In the genomic region with DNA sequence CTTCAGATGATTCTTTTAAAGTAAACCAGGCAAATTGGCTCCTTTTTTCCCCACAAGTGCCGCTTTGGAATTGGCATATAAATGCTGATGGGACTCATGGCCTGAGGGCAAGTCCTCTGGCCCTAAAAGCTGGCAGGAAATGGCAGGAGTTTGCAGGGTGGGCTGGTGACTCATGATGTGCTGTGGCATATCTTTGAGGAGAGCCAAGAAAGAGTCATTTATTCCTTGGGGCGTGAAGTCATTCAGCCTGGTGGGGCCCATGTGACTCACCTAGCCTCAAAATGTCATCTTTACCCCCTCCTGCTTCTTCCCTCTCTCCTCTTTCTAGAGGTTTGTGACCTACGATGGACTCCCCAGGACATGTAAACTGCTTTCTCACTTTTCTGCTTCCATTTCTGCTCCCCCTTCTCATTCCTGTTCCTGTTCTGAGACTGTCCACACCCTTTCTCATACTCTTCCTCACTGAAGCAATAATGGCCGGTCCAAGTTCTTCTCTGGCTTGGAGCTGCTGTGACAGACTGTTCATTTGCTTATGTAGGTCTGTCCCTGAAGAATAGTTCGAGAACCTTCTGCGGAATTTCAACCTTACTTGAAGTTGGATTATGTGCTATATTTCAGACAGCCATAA, we compare ENCODE assay signal across 9 cellular contexts.
DNase-seq lines count a peak whose midpoint lies in the region; ATAC-seq, FAIRE-seq and TF ChIP-seq lines count a peak whose summit lies in the region.
"Had no signal": no experiment of that assay in that cellular context is flagged by ENCODE, and none has a peak within 500 bp of the region (broad histone marks: within the 10 kb centered on the region; RNA-seq: fewer than 3 reads in every experiment).

No MANE protein-coding gene starts in this region.

- TF ChIP-seq RAD21 in K562 (CRISPR knock-in tag; conservative IDR thresholded peaks at IDR 0.05 in 1 of 2, IDR thresholded peaks at IDR 0.05 in 1 of 2) = no peak

- H3K79me2 ChIP-seq in GM23248 (ENCODE audit: insufficient read depth) (no peaks in the 10 kb centered on the region), K562 (ENCODE audit: control insufficient read depth, insufficient read depth, low read length) (no peaks in the 10 kb centered on the region)

- BruUV-seq in K562 (replicated peaks; lab: Mats Ljungman, UMichigan) = no TSS peak

- 27 to 33% methylated on average over 6 of the region's 6 CpGs for WGBS in GM23248 (ENCODE audit: low coverage in 1 of 2, low lambda C conversion rate in 2 of 2, missing lambda C conversion rate in 2 of 2), 2 experiments
- WGBS in K562 (ENCODE audit: insufficient coverage, low coverage, missing lambda C conversion rate) = 5% methylated on average over 6 of the region's 6 CpGs
- WGBS in thyroid gland, 2 donors = 88 to 90% methylated on average over 6 of the region's 6 CpGs

- H3K4me3 ChIP-seq in GM23248 (peak overlapping the region; percentile 58), K562 (no peak overlapping the region), H7 (ENCODE audit: insufficient read depth, low read depth, low read length) (no peak overlapping the region), thyroid gland (replicated peaks in 1 of 3) (no peak overlapping the region)

- in situ Hi-C loops in GM23248 (cut with MboI) (no loop called here), K562 (cut with MboI) (no loop called here)

- H3K27me3 ChIP-seq in GM23248 (replicated peaks; ENCODE audit: insufficient read depth) (no peaks in the 10 kb centered on the region), K562 (ENCODE audit: control insufficient read depth in 2 of 2, insufficient read depth in 2 of 2, low read length in 2 of 2) (no peaks in the 10 kb centered on the region), H7 (ENCODE audit: control insufficient read depth, insufficient read depth, low read length) (no peaks in the 10 kb centered on the region; the same call in 1 of the 2 replicates), thyroid gland (no peaks in the 10 kb centered on the region)

- no peaks in the 10 kb centered on the region for H4K20me1 ChIP-seq in GM23248 (ENCODE audit: insufficient read depth)
- H4K20me1 ChIP-seq in K562 (replicated peaks; ENCODE audit: control insufficient read depth, insufficient read depth, low read length) = no peaks in the 10 kb centered on the region

- no peak for TF ChIP-seq CTCF in K562 (IDR thresholded peaks at IDR 0.05 in 2 of 3, conservative IDR thresholded peaks at IDR 0.05 in 1 of 3; ENCODE audit: insufficient read depth in 2 of 3, low read depth in 1 of 3, low read length in 3 of 3)
- TF ChIP-seq CTCF in thyroid gland (IDR thresholded peaks at IDR 0.05) = no peak

- peak overlapping the region; percentile 97 for H3K27ac ChIP-seq in GM23248
- no peak overlapping the region for H3K27ac ChIP-seq in K562 (ENCODE audit: extremely low read depth, low read depth, low read length)
- H3K27ac ChIP-seq in thyroid gland = no peak overlapping the region

- H3K4me1 ChIP-seq in GM23248 (ENCODE audit: insufficient read depth) (peaks cover 26% of the 10 kb centered on the region), K562 (replicated peaks in 1 of 2; ENCODE audit: control insufficient read depth in 2 of 2, insufficient read depth in 2 of 2, low read length in 2 of 2) (no peaks in the 10 kb centered on the region; a peak in 1 of 5 replicates), thyroid gland (no peaks in the 10 kb centered on the region)

- H3K9me1 ChIP-seq in K562 (ENCODE audit: control insufficient read depth, insufficient read depth, low read length) = no peaks in the 10 kb centered on the region

- H2AFZ ChIP-seq in GM23248 (peak overlapping the region; percentile 82), K562 (ENCODE audit: low read depth, low read length) (no peak overlapping the region)

- TF ChIP-seq POLR2A in K562 (conservative IDR thresholded peaks at IDR 0.05) = no peak
- TF ChIP-seq POLR2A in thyroid gland (IDR thresholded peaks at IDR 0.05) = no peak

- ATAC-seq in K562 = no peak

- H3F3A ChIP-seq in GM23248 (ENCODE audit: insufficient read depth) = peaks cover 21% of the 10 kb centered on the region

- no peak for TF ChIP-seq EP300 in K562 (IDR thresholded peaks at IDR 0.05; ENCODE audit: low read length)

- H3K9me3 ChIP-seq in GM23248 (ENCODE audit: low read depth) (no peaks in the 10 kb centered on the region), K562 (replicated peaks; ENCODE audit: control insufficient read depth, insufficient read depth, low read depth, low read length) (no peaks in the 10 kb centered on the region), thyroid gland (no peaks in the 10 kb centered on the region)

- CTCF ChIA-PET in K562 (lab: Yijun Ruan, JAX; ENCODE audit: low intra/inter-chr PET ratio) = no interaction called here

- H3K4me2 ChIP-seq in GM23248 (ENCODE audit: unreplicated experiment) = peak overlapping the region; percentile 75
- H3K4me2 ChIP-seq in K562 (ENCODE audit: insufficient read depth, low read length) = no peak overlapping the region

- FAIRE-seq in K562 (lab: Jason Lieb, UNC) = no peak
- FAIRE-seq: frontal cortex had no signal

- H3K9me2 ChIP-seq in GM23248 (ENCODE audit: insufficient read depth) = no peaks in the 10 kb centered on the region

- intact Hi-C loops in K562 (cut with micrococcal nuclease) (no loop called here), thyroid gland (cut with DNase I) (no loop called here)

- H3K36me3 ChIP-seq in GM23248 (ENCODE audit: low read depth) (no peaks in the 10 kb centered on the region), K562 (ENCODE audit: control insufficient read depth, insufficient read depth, low read length) (no peaks in the 10 kb centered on the region), H7 (replicated peaks; ENCODE audit: control insufficient read depth, insufficient read depth, low read length) (no peaks in the 10 kb centered on the region), thyroid gland (no peaks in the 10 kb centered on the region)

- H3K9ac ChIP-seq in GM23248 = peak overlapping the region; percentile 79
- no peak overlapping the region for H3K9ac ChIP-seq in K562 (ENCODE audit: insufficient read depth in 1 of 2, low read depth in 2 of 2, low read length in 2 of 2)

- DNase-seq in GM23248 (peak; percentile 99), NCI-H69 (lab: John Stamatoyannopoulos, UW) (peak; percentile 56), K562 (ENCODE audit: extremely low read depth in 1 of 4, low spot score in 3 of 4) (peak in 1 of 4 experiments; percentile 14), NCI-H524 treated with DMSO at 0.1 percent for 48 hours (lab: John Stamatoyannopoulos, UW) (no peak), H7 (no peak), thyroid gland (no peak)
- DNase-seq in stimulated activated CD4-positive, alpha-beta T cell treated with anti-CD3 and anti-CD28 coated beads, Interleukin-15, amount 100 ng/mL, for 48 hours (ENCODE audit: low read depth in 2 of 2) = peak; percentile 40 to 57
- DNase-seq in central memory CD4-positive, alpha-beta T cell = no peak

- POLR2A ChIA-PET in K562 (lab: Yijun Ruan, JAX) = no interaction called here

TF ChIP-seq in K562, 482 proteins besides CTCF, POLR2A, EP300 and RAD21:
- TF ChIP-seq FOXJ2 (tag; IDR thresholded peaks at IDR 0.05) (no peak), FOSL1 (tag; conservative IDR thresholded peaks at IDR 0.05) (peak; percentile 93), SAFB (IDR thresholded peaks at IDR 0.05; ENCODE audit: borderline replicate concordance, low read depth, low read length) (no peak), JUN (IDR thresholded peaks at IDR 0.05; ENCODE audit: borderline replicate concordance, low read depth, low read length) (peak; percentile 63; the same call in 1 of the 2 replicates), JUN (CRISPR knock-in tag; IDR thresholded peaks at IDR 0.05; ENCODE audit: borderline replicate concordance) (no peak), JUND (IDR thresholded peaks at IDR 0.05; ENCODE audit: borderline replicate concordance, low read depth, low read length) (0 out of 2 replicates have a peak, but pooled peaks have one; percentile 22), JUND (tag; IDR thresholded peaks at IDR 0.05; ENCODE audit: borderline replicate concordance, low read depth, low read length) (peak; percentile 50; the same call in 2 of the 3 replicates), ARID1B (IDR thresholded peaks at IDR 0.05) (peak; percentile 27; the same call in 1 of the 2 replicates)
- TF ChIP-seq, protein P1, sequence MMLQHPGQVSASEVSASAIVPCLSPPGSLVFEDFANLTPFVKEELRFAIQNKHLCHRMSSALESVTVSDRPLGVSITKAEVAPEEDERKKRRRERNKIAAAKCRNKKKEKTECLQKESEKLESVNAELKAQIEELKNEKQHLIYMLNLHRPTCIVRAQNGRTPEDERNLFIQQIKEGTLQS (IDR thresholded peaks at IDR 0.05) = peak; percentile 69
- TF ChIP-seq, protein P1 (CRISPR knock-in tag; conservative IDR thresholded peaks at IDR 0.05) = no peak
TF ChIP-seq in K562: peak in this region for 5.

Comparison
In these comparisons a context has a peak if more than half of its experiments do, and no peak if none do; other contexts are left out.
1. DNase-seq: peak in GM23248 (single experiment), NCI-H69 (single experiment) and stimulated activated CD4-positive, alpha-beta T cell treated with anti-CD3 and anti-CD28 coated beads, Interleukin-15, amount 100 ng/mL, for 48 hours (2 of 2); none in NCI-H524 treated with DMSO at 0.1 percent for 48 hours (single experiment), central memory CD4-positive, alpha-beta T cell (single experiment), H7 (single experiment) and thyroid gland (0 of 2).